8 cellular contexts compared by ENCODE assay signal in the genomic region with DNA sequence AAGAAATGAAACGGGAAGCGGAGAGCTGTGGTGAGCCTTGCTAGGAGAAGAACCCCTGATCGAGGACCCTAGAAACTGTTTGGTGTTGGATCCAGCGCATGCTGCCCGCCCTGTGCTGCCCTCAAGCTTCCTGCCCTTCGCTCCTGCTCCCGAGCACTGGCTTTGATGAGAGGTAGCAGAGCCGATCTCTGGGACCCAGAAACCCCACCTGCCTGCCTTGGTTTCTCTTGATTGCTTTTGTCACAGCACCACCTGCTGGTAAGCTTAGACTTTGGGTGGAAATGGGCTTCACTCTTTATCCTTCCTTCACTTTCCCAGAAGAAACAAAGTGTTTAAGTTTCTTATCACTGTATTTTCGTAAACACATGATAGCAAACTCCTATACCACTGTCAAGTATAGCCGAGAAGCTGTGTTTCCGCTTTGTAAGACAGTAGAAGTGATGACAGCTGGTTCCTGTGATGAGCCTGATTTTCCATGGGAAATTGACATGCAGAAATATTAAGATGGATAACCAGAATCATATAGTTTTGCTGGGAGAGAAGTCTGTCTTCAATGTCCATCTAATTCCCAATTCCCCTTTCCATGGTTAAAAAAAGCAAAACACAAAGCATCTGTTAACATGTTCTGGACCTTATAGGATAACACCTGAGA.
DNase-seq lines count a peak whose midpoint lies in the region; ATAC-seq and TF ChIP-seq lines count a peak whose summit lies in the region.

No MANE protein-coding gene starts in this region.

- peak; percentile 77 to 86 for ATAC-seq in gastrocnemius medialis

- no peak for TF ChIP-seq POLR2A in gastrocnemius medialis (IDR thresholded peaks at IDR 0.05)

- peak; percentile 37 for DNase-seq in NCI-H1436 (lab: John Stamatoyannopoulos, UW)
- DNase-seq in NCI-H1436 treated with DMSO at 0.1 percent for 48 hours (lab: John Stamatoyannopoulos, UW) = no peak
- DNase-seq in LHCN-M2 (ENCODE audit: low read depth) = peak; percentile 48
- DNase-seq in T follicular helper cell (ENCODE audit: low read depth) = peak; percentile 31
- DNase-seq in ascending aorta (ENCODE audit: low spot score in 2 of 2) = no peak
- peak; percentile 72 for DNase-seq in hepatic stellate cell (ENCODE audit: low spot score)
- peak; percentile 24 to 25 for DNase-seq in gastrocnemius medialis
- no peak for DNase-seq in cortex of kidney (lab: John Stamatoyannopoulos, UW)

- H3K27me3 ChIP-seq in ascending aorta = no peaks in the 10 kb centered on the region
- H3K27me3 ChIP-seq in gastrocnemius medialis = no peaks in the 10 kb centered on the region

- H3K4me1 ChIP-seq in ascending aorta (no peaks in the 10 kb centered on the region), gastrocnemius medialis (no peaks in the 10 kb centered on the region)

- TF ChIP-seq CTCF in ascending aorta (IDR thresholded peaks at IDR 0.05) = peak; percentile 65 to 78 (median 68)
- TF ChIP-seq CTCF in gastrocnemius medialis (IDR thresholded peaks at IDR 0.05 in 4 of 5, conservative IDR thresholded peaks at IDR 0.05 in 1 of 5) = peak; percentile 62 to 78 (median 74)

- in situ Hi-C loops in gastrocnemius medialis (cut with MboI; ENCODE audit: low sequenced_read_pairs in 4 of 4) = loop anchor here (10.0 to 25.0 kb wide), 6 partner anchors 268 to 795 kb away; partner anchors contain the start of genes PHLPP1 (in 3 of the 4), PIGN (in 1 of the 4) and RELCH (in 1 of the 4)

- H3K27ac ChIP-seq in ascending aorta (no peak overlapping the region), gastrocnemius medialis (no peak overlapping the region)

- intact Hi-C loops in ascending aorta (cut with DNase I) (loop anchor here (1.0 to 10.0 kb wide), 4 partner anchors 268 to 798 kb away; partner anchors contain the start of genes PIGN and RELCH), gastrocnemius medialis (cut with DNase I; ENCODE audit: low total_unique reads) (loop anchor here (1.0 to 5.0 kb wide), 3 partner anchors 268 to 397 kb away; no protein-coding TSS in a partner anchor)

- no peaks in the 10 kb centered on the region for H3K9me3 ChIP-seq in ascending aorta
- H3K9me3 ChIP-seq in gastrocnemius medialis = no peaks in the 10 kb centered on the region

- H3K36me3 ChIP-seq in ascending aorta (peaks cover 5 to 15% of the 10 kb centered on the region in 2 donors), gastrocnemius medialis (peaks cover 0 to 9% of the 10 kb centered on the region in 2 donors)

- H3K4me3 ChIP-seq in ascending aorta = peak overlapping the region in 1 of 2 donors; percentile 57
- H3K4me3 ChIP-seq in gastrocnemius medialis = peak overlapping the region in 3 of 4 donors; percentile 15 to 39 (median 34)

Comparison
In these comparisons a context has a peak if more than half of its experiments do, and no peak if none do; other contexts are left out.
1. DNase-seq: peak in NCI-H1436 (single experiment), LHCN-M2 (single experiment), T follicular helper cell (single experiment), hepatic stellate cell (single experiment) and gastrocnemius medialis (2 of 2); none in NCI-H1436 treated with DMSO at 0.1 percent for 48 hours (single experiment), ascending aorta (0 of 2) and cortex of kidney (single experiment).